In genomic region chr6:127207591-127208120, GRCh38 we compare ENCODE assay signal across 1 cellular context.
TF ChIP-seq lines count a peak whose summit lies in the region.

No MANE protein-coding gene starts in this region.

TF ChIP-seq in SK-N-SH treated with all-trans-retinoic acid at 6 μM for 48 hours, 23 proteins besides CTCF, POLR2A, EP300 and RAD21 (continued from another document):
- TF ChIP-seq TSHZ2 (CRISPR knock-in tag; IDR thresholded peaks at IDR 0.05) (no peak), PPARA (CRISPR knock-in tag; IDR thresholded peaks at IDR 0.05; ENCODE audit: borderline replicate concordance) (no peak), BACH2 (CRISPR knock-in tag; IDR thresholded peaks at IDR 0.05; ENCODE audit: borderline replicate concordance) (no peak)
